In genomic region chr9:116160676-116161571, GRCh38 we compare ENCODE assay signal across 25 cellular contexts. TPM values are rescaled to one million over a fixed set of nuclear protein-coding genes. Genes with fewer than 3 reads are reported as not detected.
DNase-seq lines count a peak whose midpoint lies in the region; ATAC-seq, FAIRE-seq and TF ChIP-seq lines count a peak whose summit lies in the region.
"Had no signal": no experiment of that assay in that cellular context is flagged by ENCODE, and none has a peak within 500 bp of the region (broad histone marks: within the 10 kb centered on the region; RNA-seq: fewer than 3 reads in every experiment).

No MANE protein-coding gene starts in this region.

- 94% methylated on average over 9 of the region's 9 CpGs for WGBS in SK-N-SH (ENCODE audit: low lambda C conversion rate)
- WGBS in smooth muscle cell (ENCODE audit: low lambda C conversion rate) = 74% methylated on average over 9 of the region's 9 CpGs
- WGBS in esophagus muscularis mucosa = 86% methylated on average over 9 of the region's 9 CpGs

- H3K79me2 ChIP-seq in SK-N-SH (ENCODE audit: insufficient read depth) (peaks cover 100% of the 10 kb centered on the region), smooth muscle cell (ENCODE audit: low read depth) (peaks cover 70% of the 10 kb centered on the region)

- no peak for TF ChIP-seq RAD21 in SK-N-SH (IDR thresholded peaks at IDR 0.05; ENCODE audit: low read length)

- CTCF ChIA-PET in SK-N-SH (lab: Yijun Ruan, JAX) = interaction anchor here (0.9 to 1.5 kb wide), 5 partner anchors 9 to 567 kb away, joined by 3 to 5 read pairs (median 4); no protein-coding TSS in a partner anchor

- TF ChIP-seq CTCF in SK-N-SH (IDR thresholded peaks at IDR 0.05) = no peak
- no peak for TF ChIP-seq CTCF in bronchial epithelial cell (IDR thresholded peaks at IDR 0.05; ENCODE audit: insufficient read depth, low read length, severe bottlenecking)
- TF ChIP-seq CTCF in fibroblast of the aortic adventitia (IDR thresholded peaks at IDR 0.05; ENCODE audit: insufficient read depth, low read length) = no peak
- no peak for TF ChIP-seq CTCF in smooth muscle cell (IDR thresholded peaks at IDR 0.05; ENCODE audit: borderline replicate concordance, insufficient read depth, poor library complexity, severe bottlenecking)
- no peak for TF ChIP-seq CTCF in esophagus muscularis mucosa (IDR thresholded peaks at IDR 0.05)

- TF ChIP-seq POLR2A in esophagus muscularis mucosa (IDR thresholded peaks at IDR 0.05; ENCODE audit: low read depth) = no peak

- H3K4me3 ChIP-seq in SK-N-SH (ENCODE audit: low read depth in 2 of 2, low read length in 1 of 2) (no peak overlapping the region), bronchial epithelial cell (ENCODE audit: low read depth, low read length) (no peak overlapping the region), fibroblast of the aortic adventitia (ENCODE audit: low read depth, low read length) (no peak overlapping the region), smooth muscle cell (no peak overlapping the region), esophagus muscularis mucosa (no peak overlapping the region)

- H3K27me3 ChIP-seq in SK-N-SH (ENCODE audit: insufficient read depth) (no peaks in the 10 kb centered on the region), bronchial epithelial cell (ENCODE audit: control insufficient read depth, insufficient read depth, low read length) (peaks cover 11% of the 10 kb centered on the region), smooth muscle cell (ENCODE audit: low read depth) (no peaks in the 10 kb centered on the region), esophagus muscularis mucosa (peaks cover 0 to 27% (median under 1%) of the 10 kb centered on the region in 4 donors)

- DNase-seq in SK-N-SH = no peak
- DNase-seq in bronchial epithelial cell (ENCODE audit: low read depth) = no peak
- peak; percentile 44 for DNase-seq in fibroblast of the aortic adventitia (ENCODE audit: low read depth)
- no peak for DNase-seq in smooth muscle cell (lab: John Stamatoyannopoulos, UW; ENCODE audit: unreplicated experiment)
- DNase-seq in SIG-M5 (lab: John Stamatoyannopoulos, UW) = no peak
- no peak for DNase-seq in esophagus muscularis mucosa (ENCODE audit: extremely low spot score)
- DNase-seq: AML-193; C1 segment of cervical spinal cord; Calu3; CD8-positive, alpha-beta T cell; DMS153; NCI-H1694; NCI-H2081 treated with DMSO at 0.1 percent for 48 hours; NCI-H446 treated with DMSO at 0.1 percent for 48 hours; NCI-H526 treated with DMSO at 0.1 percent for 48 hours; PC-3; Right ventricle myocardium superior had no signal

- no peak for ATAC-seq in SK-N-SH treated with all-trans-retinoic acid at 6 μM for 48 hours
- no peak for ATAC-seq in GM18868 (IDR thresholded peaks at IDR 0.05; ENCODE audit: unreplicated experiment)
- ATAC-seq: CD8-positive, alpha-beta T cell; HCT116; PC-3 had no signal

- POLR2A ChIA-PET in SK-N-SH (lab: Yijun Ruan, JAX) = no interaction called here

- H3K36me3 ChIP-seq in SK-N-SH (replicated peaks in 1 of 2; ENCODE audit: control insufficient read depth in 1 of 2, insufficient read depth in 2 of 2, low read length in 1 of 2) = peaks cover 6 to 73% of the 10 kb centered on the region in 2 experiments
- no peaks in the 10 kb centered on the region for H3K36me3 ChIP-seq in bronchial epithelial cell (ENCODE audit: control insufficient read depth, insufficient read depth, low read length)
- no peaks in the 10 kb centered on the region for H3K36me3 ChIP-seq in smooth muscle cell (ENCODE audit: low read depth)
- H3K36me3 ChIP-seq in esophagus muscularis mucosa = no peaks in the 10 kb centered on the region

- FAIRE-seq in bronchial epithelial cell (lab: Jason Lieb, UNC) = peak; percentile 50
- FAIRE-seq: G401.6, GM18507, GM19239, H1 had no signal

- intact Hi-C loops in esophagus muscularis mucosa (cut with DNase I) = no loop called here

- H2AFZ ChIP-seq in SK-N-SH (ENCODE audit: low read depth) (no peak overlapping the region), smooth muscle cell (ENCODE audit: low read depth) (no peak overlapping the region)

- H3K4me1 ChIP-seq in SK-N-SH (ENCODE audit: control insufficient read depth in 1 of 2, insufficient read depth in 2 of 2, low read depth in 1 of 2, low read length in 1 of 2) = peaks cover 6 to 20% of the 10 kb centered on the region in 2 experiments
- H3K4me1 ChIP-seq in smooth muscle cell (ENCODE audit: low read depth) = peaks cover 22% of the 10 kb centered on the region
- H3K4me1 ChIP-seq in esophagus muscularis mucosa = peaks cover 1 to 16% (median 15%) of the 10 kb centered on the region in 4 donors

- no peaks in the 10 kb centered on the region for H3K9me2 ChIP-seq in SK-N-SH

- H3K4me2 ChIP-seq in SK-N-SH (peak overlapping the region; percentile 7; the same call in 1 of the 2 replicates), smooth muscle cell (peak overlapping the region; percentile 13)

- H3F3A ChIP-seq in SK-N-SH (replicated peaks; ENCODE audit: insufficient read depth) = peaks cover 32% of the 10 kb centered on the region
- H3F3A ChIP-seq in smooth muscle cell (ENCODE audit: low read depth) = peaks cover 2% of the 10 kb centered on the region

- H3K9ac ChIP-seq in SK-N-SH = no peak overlapping the region
- H3K9ac ChIP-seq in smooth muscle cell (ENCODE audit: low read depth) = no peak overlapping the region

- TF ChIP-seq EP300 in SK-N-SH (IDR thresholded peaks at IDR 0.05; ENCODE audit: borderline replicate concordance in 1 of 2, low read depth in 1 of 2, low read length in 1 of 2) (no peak), esophagus muscularis mucosa (IDR thresholded peaks at IDR 0.05) (no peak)

- H4K20me1 ChIP-seq in SK-N-SH (ENCODE audit: insufficient read depth) (peaks cover 72% of the 10 kb centered on the region), smooth muscle cell (ENCODE audit: low read depth) (peaks cover 56% of the 10 kb centered on the region)

- H3K9me3 ChIP-seq in SK-N-SH = no peaks in the 10 kb centered on the region
- H3K9me3 ChIP-seq in smooth muscle cell (replicated peaks; ENCODE audit: low read depth) = no peaks in the 10 kb centered on the region
- no peaks in the 10 kb centered on the region for H3K9me3 ChIP-seq in esophagus muscularis mucosa

- H3K27ac ChIP-seq in SK-N-SH (ENCODE audit: low read depth in 2 of 2, low read length in 1 of 2) (0 out of 4 replicates have a peak overlapping the region, but pooled peaks of 1 of the 2 experiments have one; percentile 2), smooth muscle cell (ENCODE audit: low read depth) (peak overlapping the region; percentile 32), esophagus muscularis mucosa (replicated peaks in 1 of 4) (no peak overlapping the region)
- H3K27ac ChIP-seq: 22Rv1 had no signal

TF ChIP-seq in SK-N-SH, 30 proteins besides CTCF, POLR2A, EP300 and RAD21 (continues in another document):
- TF ChIP-seq FOSL2 (IDR thresholded peaks at IDR 0.05; ENCODE audit: borderline replicate concordance, low read depth) = no peak
- TF ChIP-seq SMC3 (IDR thresholded peaks at IDR 0.05; ENCODE audit: low read depth, low read length) = no peak
- TF ChIP-seq, protein P1, sequence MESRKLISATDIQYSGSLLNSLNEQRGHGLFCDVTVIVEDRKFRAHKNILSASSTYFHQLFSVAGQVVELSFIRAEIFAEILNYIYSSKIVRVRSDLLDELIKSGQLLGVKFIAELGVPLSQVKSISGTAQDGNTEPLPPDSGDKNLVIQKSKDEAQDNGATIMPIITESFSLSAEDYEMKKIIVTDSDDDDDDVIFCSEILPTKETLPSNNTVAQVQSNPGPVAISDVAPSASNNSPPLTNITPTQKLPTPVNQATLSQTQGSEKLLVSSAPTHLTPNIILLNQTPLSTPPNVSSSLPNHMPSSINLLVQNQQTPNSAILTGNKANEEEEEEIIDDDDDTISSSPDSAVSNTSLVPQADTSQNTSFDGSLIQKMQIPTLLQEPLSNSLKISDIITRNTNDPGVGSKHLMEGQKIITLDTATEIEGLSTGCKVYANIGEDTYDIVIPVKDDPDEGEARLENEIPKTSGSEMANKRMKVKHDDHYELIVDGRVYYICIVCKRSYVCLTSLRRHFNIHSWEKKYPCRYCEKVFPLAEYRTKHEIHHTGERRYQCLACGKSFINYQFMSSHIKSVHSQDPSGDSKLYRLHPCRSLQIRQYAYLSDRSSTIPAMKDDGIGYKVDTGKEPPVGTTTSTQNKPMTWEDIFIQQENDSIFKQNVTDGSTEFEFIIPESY (IDR thresholded peaks at IDR 0.05; ENCODE audit: borderline replicate concordance, low read depth) = no peak
- TF ChIP-seq SIN3A (IDR thresholded peaks at IDR 0.05; ENCODE audit: borderline replicate concordance, low read depth, low read length) = no peak
- no peak for TF ChIP-seq POLR2AphosphoS5 (IDR thresholded peaks at IDR 0.05; ENCODE audit: low read depth, low read length)
- TF ChIP-seq MEF2A (IDR thresholded peaks at IDR 0.05; ENCODE audit: borderline replicate concordance, low read depth) = no peak

TF ChIP-seq in SK-N-SH treated with all-trans-retinoic acid at 6 μM for 48 hours, 23 proteins besides CTCF, POLR2A, EP300 and RAD21 (continues in another document):
- TF ChIP-seq ZNF565 (CRISPR knock-in tag; conservative IDR thresholded peaks at IDR 0.05; ENCODE audit: low read depth) (no peak), GLIS3 (CRISPR knock-in tag; IDR thresholded peaks at IDR 0.05) (no peak), OSR1 (CRISPR knock-in tag; IDR thresholded peaks at IDR 0.05) (no peak), ZFP30 (CRISPR knock-in tag; IDR thresholded peaks at IDR 0.05) (no peak), TCF4 (CRISPR knock-in tag; IDR thresholded peaks at IDR 0.05; ENCODE audit: borderline replicate concordance) (no peak), POU6F1 (CRISPR knock-in tag; IDR thresholded peaks at IDR 0.05; ENCODE audit: borderline replicate concordance, low read depth) (no peak), CSDC2 (CRISPR knock-in tag; IDR thresholded peaks at IDR 0.05) (no peak)

RNA-seq across cellular contexts. Expression of gene PAPPA, which starts 7.3 kb away (rescaled TPM):
- polyA plus RNA-seq in SK-N-SH (2012; rRNA removed) (44.5 and 45.1 TPM in 2 replicates), smooth muscle cell (27.7 and 31.5 TPM in 2 replicates)
- 31.9 and 38.4 TPM in 2 replicates for polyA plus RNA-seq in SK-N-SH (2012; cell fraction: cytosol; rRNA removed)
- polyA plus RNA-seq in SK-N-SH (2012; cell fraction: nucleus; rRNA removed) = 44.9 and 75.9 TPM in 2 replicates
- total RNA-seq in bronchial epithelial cell (0.13 and 1.3 TPM in 2 replicates), fibroblast of the aortic adventitia (ENCODE audit: low replicate concordance) (12.3 and 80.5 TPM in 2 replicates), smooth muscle cell (99.2 and 114 TPM in 2 replicates), esophagus muscularis mucosa (1 to 10 TPM; 2.1 to 5.0 (median 3.7) TPM)
- total RNA-seq: Calu3; CD8-positive, alpha-beta T cell; PC-3 had no signal
